ENCODE assay signal across 36 cellular contexts in the genomic region with DNA sequence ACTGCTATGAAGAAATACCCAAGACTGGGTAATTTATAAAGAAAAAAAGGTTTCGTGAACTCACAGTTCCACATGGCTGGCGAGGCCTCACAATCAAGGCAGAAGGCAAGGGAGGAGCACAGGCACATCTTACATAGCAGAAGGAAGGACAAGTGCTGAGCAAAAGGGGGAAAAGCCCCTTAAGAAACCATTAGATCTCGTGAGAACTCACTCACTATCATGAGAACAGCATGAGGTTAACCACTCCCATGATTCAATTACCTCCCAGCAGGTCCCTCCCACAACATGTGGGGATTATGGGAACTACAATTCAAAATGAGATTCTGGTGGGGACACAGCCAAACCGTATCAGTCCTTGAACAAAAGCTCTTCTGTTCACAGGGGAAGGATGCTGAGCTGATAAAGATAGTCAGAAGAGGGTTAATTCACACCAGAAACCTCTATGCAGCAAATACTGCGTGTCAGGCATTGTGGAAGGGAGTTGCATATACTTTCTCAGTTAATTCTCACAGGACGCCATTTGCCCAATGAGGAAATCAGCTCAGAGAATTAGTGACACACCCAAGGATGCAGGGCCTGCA.
"Had no signal": no experiment of that assay in that cellular context is flagged by ENCODE, and none has a peak within 500 bp of the region (broad histone marks: within the 10 kb centered on the region; RNA-seq: fewer than 3 reads in every experiment).

No MANE protein-coding gene starts in this region.

- H3K9me3 ChIP-seq: adrenal gland, body of pancreas, gastroesophageal sphincter, ovary, stomach, thyroid gland, upper lobe of left lung, vagina had no signal

- DNase-seq: activated CD4-positive, alpha-beta T cell treated with anti-CD3 and anti-CD28 coated beads, Interleukin-2, amount 50 U/mL, for 1 hour; activated CD4-positive, CD25-positive, alpha-beta regulatory T cell treated with anti-CD3 and anti-CD28 coated beads, Interleukin-2, amount 50 U/mL, for 72 hours; activated CD8-positive, alpha-beta T cell treated with anti-CD3 and anti-CD28 coated beads for 36 hours; activated naive CD4-positive, alpha-beta T cell treated with anti-CD3 and anti-CD28 coated beads for 36 hours; activated naive CD8-positive, alpha-beta T cell treated with anti-CD3 and anti-CD28 coated beads for 36 hours; activated T-cell treated with anti-CD3 and anti-CD28 coated beads, Interleukin-2, amount 50 U/mL, for 48 hours; adrenal gland; aorta; body of pancreas; dorsolateral prefrontal cortex; effector memory CD4-positive, alpha-beta T cell; erythroblast; hypothalamus; immature natural killer cell; kidney; left colon; mammary epithelial cell; naive B cell; nephron progenitor cell; ovary; stimulated activated CD4-positive, alpha-beta T cell treated with anti-CD3 and anti-CD28 coated beads, Interleukin-1b, Interleukin-23, amount 100 ng/mL, for 48 hours; stimulated activated CD4-positive, alpha-beta T cell treated with anti-CD3 and anti-CD28 coated beads, Interleukin-4, amount 100 ng/mL, for 4 hours; stimulated activated CD8-positive, alpha-beta memory T cell treated with anti-CD3 and anti-CD28 coated beads, Interleukin-4, amount 100 ng/mL, for 48 hours; stimulated activated naive B cell treated with anti-CD40 and anti-IgM and Interleukin-4, amounts not matched to agents 10 μg/mL and 1 μg/mL and 100 μg/mL, for 72 hours; stomach; T-helper 9 cell; thyroid gland; upper lobe of left lung had no signal

- H3K4me3 Mint-ChIP-seq: activated CD8-positive, alpha-beta T cell treated with anti-CD3 and anti-CD28 coated beads for 36 hours; activated naive CD4-positive, alpha-beta T cell treated with anti-CD3 and anti-CD28 coated beads for 36 hours; activated naive CD8-positive, alpha-beta T cell treated with anti-CD3 and anti-CD28 coated beads for 36 hours; immature natural killer cell; mesothelial cell of epicardium; naive B cell; nephron progenitor cell; stimulated activated naive B cell treated with anti-CD40 and anti-IgM and Interleukin-4, amounts not matched to agents 10 μg/mL and 1 μg/mL and 100 μg/mL, for 72 hours; T-helper 1 cell treated with Interleukin-12 subunit alpha and Interleukin-12 subunit beta and Interleukin-4 antibody, amounts not matched to agents 30 μg/mL and 1 μg/mL, for 36 hours had no signal

- H3K27ac ChIP-seq: adrenal gland, body of pancreas, coronary artery, dorsolateral prefrontal cortex, gastroesophageal sphincter, ovary, skin epidermis, stomach, thyroid gland, upper lobe of left lung, vagina had no signal

- H3K36me3 Mint-ChIP-seq: naive B cell had no signal

- H3K36me3 ChIP-seq: adrenal gland, gastroesophageal sphincter, ovary, stomach, thyroid gland, upper lobe of left lung, vagina had no signal

- H3K27me3 Mint-ChIP-seq: activated CD8-positive, alpha-beta T cell treated with anti-CD3 and anti-CD28 coated beads for 36 hours; activated naive CD8-positive, alpha-beta T cell treated with anti-CD3 and anti-CD28 coated beads for 36 hours; naive B cell; progenitor cell of endocrine pancreas; stimulated activated naive B cell treated with anti-CD40 and anti-IgM and Interleukin-4, amounts not matched to agents 10 μg/mL and 1 μg/mL and 100 μg/mL, for 72 hours had no signal

- FAIRE-seq: kidney had no signal

- H3K4me3 ChIP-seq: adrenal gland, body of pancreas, coronary artery, dorsolateral prefrontal cortex, gastroesophageal sphincter, ovary, skin epidermis, stomach, thyroid gland, upper lobe of left lung, vagina had no signal

- ATAC-seq: activated CD8-positive, alpha-beta T cell treated with anti-CD3 and anti-CD28 coated beads for 36 hours; body of pancreas; gastroesophageal sphincter; left colon; sciatic nerve; stimulated activated naive B cell treated with anti-CD40 and anti-IgM and Interleukin-4, amounts not matched to agents 10 μg/mL and 1 μg/mL and 100 μg/mL, for 72 hours had no signal

- H3K4me1 Mint-ChIP-seq: immature natural killer cell, mesothelial cell of epicardium, nephron progenitor cell had no signal

- H3K27me3 ChIP-seq: adrenal gland, body of pancreas, dorsolateral prefrontal cortex, gastroesophageal sphincter, ovary, stomach, thyroid gland, upper lobe of left lung, vagina had no signal

- H3K9me3 Mint-ChIP-seq: immature natural killer cell had no signal

- H3K4me1 ChIP-seq: adrenal gland, body of pancreas, gastroesophageal sphincter, stomach, thyroid gland, upper lobe of left lung, vagina had no signal

- H3K27ac Mint-ChIP-seq: activated CD8-positive, alpha-beta T cell treated with anti-CD3 and anti-CD28 coated beads for 36 hours; activated naive CD4-positive, alpha-beta T cell treated with anti-CD3 and anti-CD28 coated beads for 36 hours; activated naive CD8-positive, alpha-beta T cell treated with anti-CD3 and anti-CD28 coated beads for 36 hours; immature natural killer cell; mesothelial cell of epicardium; nephron progenitor cell; progenitor cell of endocrine pancreas; stimulated activated naive B cell treated with anti-CD40 and anti-IgM and Interleukin-4, amounts not matched to agents 10 μg/mL and 1 μg/mL and 100 μg/mL, for 72 hours; T-helper 1 cell treated with Interleukin-12 subunit alpha and Interleukin-12 subunit beta and Interleukin-4 antibody, amounts not matched to agents 30 μg/mL and 1 μg/mL, for 36 hours had no signal
